ENCODE assay signal across 16 cellular contexts in the genomic region with DNA sequence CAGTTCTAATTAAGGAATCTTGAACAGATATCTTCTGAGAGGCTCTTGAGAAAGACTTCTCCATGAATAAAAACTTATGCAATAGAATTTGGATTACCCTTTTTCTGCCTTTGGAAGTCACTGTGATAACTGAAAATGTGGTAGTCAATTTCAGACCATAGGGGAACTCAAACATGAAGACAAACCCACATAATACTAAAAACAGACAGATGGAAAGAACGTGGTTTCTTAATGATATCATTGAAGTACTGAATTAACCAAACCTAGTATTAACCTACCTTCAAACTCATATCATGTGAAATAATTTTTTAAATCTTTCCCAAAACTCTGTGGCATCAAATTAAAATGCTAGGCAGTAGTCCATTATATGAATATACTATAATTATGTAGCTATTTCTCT.
DNase-seq lines count a peak whose midpoint lies in the region; ATAC-seq, FAIRE-seq and TF ChIP-seq lines count a peak whose summit lies in the region.
"Had no signal": no experiment of that assay in that cellular context is flagged by ENCODE, and none has a peak within 500 bp of the region (broad histone marks: within the 10 kb centered on the region; RNA-seq: fewer than 3 reads in every experiment).

No MANE protein-coding gene starts in this region.

- POLR2A ChIA-PET in GM12878 (lab: Charles Lee) = no interaction called here

- BruUV-seq in GM12878 (replicated peaks; lab: Mats Ljungman, UMichigan) = no TSS peak

- peaks cover 15% of the 10 kb centered on the region for H3K9me3 Mint-ChIP-seq in activated CD4-positive, alpha-beta T cell treated with anti-CD3 and anti-CD28 coated beads, Interleukin-2, amount 10 ng/mL, durations not matched to agents 24 days and 14 days
- H3K9me3 Mint-ChIP-seq in immature natural killer cell = no peaks in the 10 kb centered on the region

- FAIRE-seq in GM12878 (lab: Jason Lieb, UNC) (peak; percentile 18), urothelium cell line (lab: Jason Lieb, UNC) (no peak)
- FAIRE-seq: colon, TTC549 had no signal

- no peak for DNase-seq in activated CD4-positive, alpha-beta T cell treated with anti-CD3 and anti-CD28 coated beads, Interleukin-2, amount 10 ng/mL, durations not matched to agents 24 days and 14 days
- DNase-seq in activated CD4-positive, alpha-beta T cell treated with anti-CD3 and anti-CD28 coated beads for 1 hour = no peak
- DNase-seq in GM12878 (ENCODE audit: low read depth, low spot score) (no peak), NCI-H446 (lab: John Stamatoyannopoulos, UW) (no peak), immature natural killer cell (no peak), urothelium cell line (ENCODE audit: low spot score) (no peak)
- DNase-seq: left cardiac atrium; posterior cingulate gyrus; SIG-M5; stimulated activated CD4-positive, alpha-beta T cell treated with anti-CD3 and anti-CD28 coated beads, Interleukin-12 subunit alpha, Interleukin-12 subunit beta, amount 100 ng/mL, for 4 hours had no signal

- no peaks in the 10 kb centered on the region for H4K20me1 ChIP-seq in GM12878 (ENCODE audit: control insufficient read depth, insufficient read depth)

- no peak overlapping the region for H3K4me3 Mint-ChIP-seq in activated CD4-positive, alpha-beta T cell treated with anti-CD3 and anti-CD28 coated beads, Interleukin-2, amount 10 ng/mL, durations not matched to agents 24 days and 14 days
- H3K4me3 Mint-ChIP-seq in immature natural killer cell = no peak overlapping the region

- H3K36me3 Mint-ChIP-seq in activated CD4-positive, alpha-beta T cell treated with anti-CD3 and anti-CD28 coated beads, Interleukin-2, amount 10 ng/mL, durations not matched to agents 24 days and 14 days (ENCODE audit: low read depth) = peaks cover 54% of the 10 kb centered on the region
- H3K36me3 Mint-ChIP-seq in immature natural killer cell = peaks cover 12 to 36% (median 28%) of the 10 kb centered on the region in 3 donors

- H3K4me3 ChIP-seq in GM12878 = no peak overlapping the region
- H3K4me3 ChIP-seq: thoracic aorta had no signal

- CTCF ChIA-PET in GM12878 (lab: Yijun Ruan, JAX) = no interaction called here

- SMC1A ChIA-PET in GM12878 (lab: Charles Lee; ENCODE audit: uncharacterized antibody, unreplicated experiment) = no interaction called here

- peaks cover 18% of the 10 kb centered on the region for H3K4me1 Mint-ChIP-seq in activated CD4-positive, alpha-beta T cell treated with anti-CD3 and anti-CD28 coated beads, Interleukin-2, amount 10 ng/mL, durations not matched to agents 24 days and 14 days
- H3K4me1 Mint-ChIP-seq in immature natural killer cell = peaks cover 1 to 29% of the 10 kb centered on the region in 2 donors

- peak overlapping the region; percentile 59 for H3K4me2 ChIP-seq in GM12878 (ENCODE audit: control insufficient read depth, insufficient read depth)

- no peaks in the 10 kb centered on the region for H3K27me3 Mint-ChIP-seq in activated CD4-positive, alpha-beta T cell treated with anti-CD3 and anti-CD28 coated beads, Interleukin-2, amount 10 ng/mL, durations not matched to agents 24 days and 14 days
- H3K27me3 Mint-ChIP-seq in immature natural killer cell (ENCODE audit: low read depth in 3 of 3) = peaks cover 0 to 3% (median 2%) of the 10 kb centered on the region in 3 donors

- H3K36me3 ChIP-seq in GM12878 (ENCODE audit: control insufficient read depth in 2 of 2, insufficient read depth in 2 of 2, low read length in 1 of 2) = peaks cover 0 to 3% of the 10 kb centered on the region in 2 experiments; a peak in 2 of 4 replicates
- H3K36me3 ChIP-seq: thoracic aorta had no signal

- no peaks in the 10 kb centered on the region for H3K27me3 ChIP-seq in GM12878 (replicated peaks in 1 of 2; ENCODE audit: control insufficient read depth in 2 of 2, insufficient read depth in 2 of 2, low read length in 1 of 2)

- H3K9ac ChIP-seq in GM12878 (ENCODE audit: control insufficient read depth, insufficient read depth, low read length) = no peak overlapping the region

- H2AFZ ChIP-seq in GM12878 (ENCODE audit: control insufficient read depth, low read depth, low read length) = no peak overlapping the region

- peaks cover 12% of the 10 kb centered on the region for H3K4me1 ChIP-seq in GM12878 (ENCODE audit: control insufficient read depth, insufficient read depth, low read length)

- intact Hi-C loops in activated CD4-positive, alpha-beta T cell treated with anti-CD3 and anti-CD28 coated beads, Interleukin-2, amount 10 ng/mL, durations not matched to agents 24 days and 14 days (cut with micrococcal nuclease) = loop anchor here (1.0 kb wide), 2 partner anchors 18 to 67 kb away; no protein-coding TSS in a partner anchor
- intact Hi-C loops in GM12878 (cut with micrococcal nuclease; ENCODE audit: unreplicated experiment) = no loop called here

- peak; percentile 76 for ATAC-seq in GM19395 (IDR thresholded peaks at IDR 0.05; ENCODE audit: unreplicated experiment)
- peak; percentile 65 for ATAC-seq in HG03354 (IDR thresholded peaks at IDR 0.05; ENCODE audit: poor library complexity, severe bottlenecking, unreplicated experiment)
- ATAC-seq in GM12878 = peak; percentile 90
- ATAC-seq: left cardiac atrium had no signal

- RAD21 ChIA-PET in GM12878 (lab: Charles Lee; ENCODE audit: unreplicated experiment) = no interaction called here

- H3K9me3 ChIP-seq in GM12878 (replicated peaks; ENCODE audit: control insufficient read depth, insufficient read depth, low read length) = no peaks in the 10 kb centered on the region; the same call in 2 of the 3 replicates
- H3K9me3 ChIP-seq: thoracic aorta had no signal

- TF ChIP-seq CTCF in GM12878 (IDR thresholded peaks at IDR 0.05 in 2 of 3, conservative IDR thresholded peaks at IDR 0.05 in 1 of 3; ENCODE audit: control insufficient read depth in 2 of 3, extremely low read depth in 1 of 3, insufficient read depth in 1 of 3, low read depth in 3 of 3, low read length in 3 of 3) = no peak

- no peak for TF ChIP-seq POLR2A in GM12878 (IDR thresholded peaks at IDR 0.05; ENCODE audit: low read depth, low read length)

- no peaks in the 10 kb centered on the region; the same call in 1 of the 2 replicates for H3K79me2 ChIP-seq in GM12878 (ENCODE audit: control insufficient read depth, insufficient read depth, low read length)

- peak overlapping the region; percentile 35 for H3K27ac Mint-ChIP-seq in activated CD4-positive, alpha-beta T cell treated with anti-CD3 and anti-CD28 coated beads, Interleukin-2, amount 10 ng/mL, durations not matched to agents 24 days and 14 days
- no peak overlapping the region for H3K27ac Mint-ChIP-seq in immature natural killer cell

- in situ Hi-C loops in GM12878 (cut with MboI) = no loop called here

- WGBS in GM12878 (ENCODE audit: insufficient coverage, insufficient replicate concordance, low lambda C conversion rate, missing lambda C conversion rate) = 0% methylated on average over 1 of the region's 1 CpG

- no peak overlapping the region for H3K27ac ChIP-seq in GM12878 (ENCODE audit: control insufficient read depth, insufficient read depth)
- H3K27ac ChIP-seq: HL-60, thoracic aorta had no signal

- no peak for TF ChIP-seq EP300 in GM12878 (IDR thresholded peaks at IDR 0.05; ENCODE audit: borderline replicate concordance in 1 of 2, control insufficient read depth in 1 of 2, low read depth in 2 of 2, low read length in 2 of 2)

- no peak for TF ChIP-seq RAD21 in GM12878 (IDR thresholded peaks at IDR 0.05; ENCODE audit: insufficient read depth, low read depth, low read length)

TF ChIP-seq in GM12878, 131 proteins besides CTCF, POLR2A, EP300 and RAD21 (continues in another document):
- TF ChIP-seq NBN (IDR thresholded peaks at IDR 0.05) = no peak
- no peak for TF ChIP-seq CHD1 (IDR thresholded peaks at IDR 0.05; ENCODE audit: low read depth, low read length)
- TF ChIP-seq BRCA1 (IDR thresholded peaks at IDR 0.05; ENCODE audit: low read depth, low read length) = no peak
- TF ChIP-seq NR2C2 (IDR thresholded peaks at IDR 0.05; ENCODE audit: borderline replicate concordance, control insufficient read depth, insufficient read length, low read depth) = no peak
- no peak for TF ChIP-seq SMARCA5 (IDR thresholded peaks at IDR 0.05)
- no peak for TF ChIP-seq RBBP5 (conservative IDR thresholded peaks at IDR 0.05)
- TF ChIP-seq FOXM1 (IDR thresholded peaks at IDR 0.05; ENCODE audit: low read depth, low read length) = peak; percentile 63; the same call in 1 of the 2 replicates
- TF ChIP-seq, protein P1, sequence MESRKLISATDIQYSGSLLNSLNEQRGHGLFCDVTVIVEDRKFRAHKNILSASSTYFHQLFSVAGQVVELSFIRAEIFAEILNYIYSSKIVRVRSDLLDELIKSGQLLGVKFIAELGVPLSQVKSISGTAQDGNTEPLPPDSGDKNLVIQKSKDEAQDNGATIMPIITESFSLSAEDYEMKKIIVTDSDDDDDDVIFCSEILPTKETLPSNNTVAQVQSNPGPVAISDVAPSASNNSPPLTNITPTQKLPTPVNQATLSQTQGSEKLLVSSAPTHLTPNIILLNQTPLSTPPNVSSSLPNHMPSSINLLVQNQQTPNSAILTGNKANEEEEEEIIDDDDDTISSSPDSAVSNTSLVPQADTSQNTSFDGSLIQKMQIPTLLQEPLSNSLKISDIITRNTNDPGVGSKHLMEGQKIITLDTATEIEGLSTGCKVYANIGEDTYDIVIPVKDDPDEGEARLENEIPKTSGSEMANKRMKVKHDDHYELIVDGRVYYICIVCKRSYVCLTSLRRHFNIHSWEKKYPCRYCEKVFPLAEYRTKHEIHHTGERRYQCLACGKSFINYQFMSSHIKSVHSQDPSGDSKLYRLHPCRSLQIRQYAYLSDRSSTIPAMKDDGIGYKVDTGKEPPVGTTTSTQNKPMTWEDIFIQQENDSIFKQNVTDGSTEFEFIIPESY (IDR thresholded peaks at IDR 0.05) = no peak
- TF ChIP-seq SKIL (IDR thresholded peaks at IDR 0.05; ENCODE audit: low read depth, poor library complexity, severe bottlenecking) = no peak
- TF ChIP-seq POLR2AphosphoS2 (IDR thresholded peaks at IDR 0.05; ENCODE audit: low read depth, low read length) = no peak
- TF ChIP-seq TCF7 (IDR thresholded peaks at IDR 0.05; ENCODE audit: borderline replicate concordance) = no peak
- no peak for TF ChIP-seq STAT1 (conservative IDR thresholded peaks at IDR 0.05)
